In the genomic region with DNA sequence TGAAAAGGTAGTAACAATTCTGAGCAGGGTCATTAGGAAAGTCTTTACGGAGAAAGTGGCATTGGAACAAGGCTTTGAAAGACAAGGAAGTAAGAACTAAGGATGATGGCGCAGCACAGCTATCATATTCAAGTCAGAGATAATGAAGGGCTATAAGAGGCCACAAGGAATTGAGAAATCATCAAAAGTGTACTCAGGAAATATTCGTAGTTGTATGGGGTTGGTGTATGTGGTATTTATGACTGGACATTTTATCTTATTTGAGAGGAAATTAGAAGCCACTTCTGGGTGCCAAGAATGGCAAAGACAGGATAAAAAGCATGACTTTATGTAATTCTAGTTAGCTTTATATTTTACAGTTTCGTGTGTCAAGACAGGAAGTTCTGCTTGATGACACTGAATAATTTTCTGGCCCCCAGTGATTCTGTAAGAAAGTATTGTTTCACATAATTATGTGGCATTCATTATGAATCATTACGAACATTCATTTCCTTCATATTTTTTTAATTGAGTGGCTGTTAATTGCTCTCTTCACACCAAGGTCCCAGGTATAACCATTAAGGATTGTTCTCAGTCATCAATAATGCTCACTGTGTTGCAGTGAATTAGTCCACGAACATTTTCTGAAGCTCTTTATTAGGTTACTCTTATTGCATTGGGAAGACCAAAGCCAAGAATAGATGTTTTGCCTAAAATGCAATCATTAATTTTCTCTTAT, we compare ENCODE assay signal across 17 cellular contexts.
DNase-seq lines count a peak whose midpoint lies in the region; ATAC-seq, FAIRE-seq and TF ChIP-seq lines count a peak whose summit lies in the region.
"Had no signal": no experiment of that assay in that cellular context is flagged by ENCODE, and none has a peak within 500 bp of the region (broad histone marks: within the 10 kb centered on the region; RNA-seq: fewer than 3 reads in every experiment).

No MANE protein-coding gene starts in this region.

- DNase-seq in stimulated activated naive CD8-positive, alpha-beta T cell treated with anti-CD3 and anti-CD28 coated beads, Interleukin-15, amount 100 ng/mL, for 72 hours = no peak
- no peak for DNase-seq in stimulated activated naive CD8-positive, alpha-beta T cell treated with anti-CD3 and anti-CD28 coated beads, Interleukin-15, Interleukin-2, amounts not matched to agents 100 U/mL and 50 U/mL, for 24 hours
- DNase-seq in fibroblast of pulmonary artery (ENCODE audit: low read depth) (peak; percentile 12), UCSD-AML1 (lab: John Stamatoyannopoulos, UW; ENCODE audit: unreplicated experiment) (no peak), ascending aorta (ENCODE audit: low spot score in 2 of 2) (no peak), GM12891 (ENCODE audit: insufficient read length, low spot score) (no peak)
- DNase-seq: Calu3; CD8-positive, alpha-beta T cell; DMS53; DND-41; EL; H9 had no signal

- no peak overlapping the region for H3K27ac Mint-ChIP-seq in stimulated activated naive CD8-positive, alpha-beta T cell treated with anti-CD3 and anti-CD28 coated beads, Interleukin-15, amount 100 ng/mL, for 72 hours
- H3K27ac Mint-ChIP-seq: B cell; CD8-positive, alpha-beta T cell; H9 had no signal

- TF ChIP-seq CTCF in VCaP (conservative IDR thresholded peaks at IDR 0.05) (no peak), fibroblast of pulmonary artery (IDR thresholded peaks at IDR 0.05; ENCODE audit: low read length, missing control alignments) (no peak), ascending aorta (IDR thresholded peaks at IDR 0.05) (no peak)

- no peaks in the 10 kb centered on the region for H3K9me3 ChIP-seq in ascending aorta

- TF ChIP-seq POLR2A in GM12891 (IDR thresholded peaks at IDR 0.05; ENCODE audit: low read depth, low read length) = no peak

- no peaks in the 10 kb centered on the region for H3K4me1 Mint-ChIP-seq in stimulated activated naive CD8-positive, alpha-beta T cell treated with anti-CD3 and anti-CD28 coated beads, Interleukin-15, amount 100 ng/mL, for 72 hours
- H3K4me1 Mint-ChIP-seq: B cell, H9 had no signal

- peak; percentile 40 for ATAC-seq in stimulated activated naive CD8-positive, alpha-beta T cell treated with anti-CD3 and anti-CD28 coated beads, Interleukin-15, amount 100 ng/mL, for 72 hours
- no peak for ATAC-seq in stimulated activated naive CD8-positive, alpha-beta T cell treated with anti-CD3 and anti-CD28 coated beads, Interleukin-15, Interleukin-2, amounts not matched to agents 100 U/mL and 50 U/mL, for 24 hours
- ATAC-seq: CD8-positive, alpha-beta T cell had no signal

- FAIRE-seq in GM12891 (lab: Jason Lieb, UNC) = no peak
- FAIRE-seq: GM12892, H1 had no signal

- H3K4me1 ChIP-seq in ascending aorta = no peaks in the 10 kb centered on the region

- peak overlapping the region; percentile 81 for H3K27ac ChIP-seq in VCaP
- H3K27ac ChIP-seq in ascending aorta = no peak overlapping the region
- H3K27ac ChIP-seq: BLaER1 treated with 17β-estradiol and CSF1 and Interleukin-3, amounts not matched to agents 10 nM and 100 nM had no signal

- H3K27me3 Mint-ChIP-seq in stimulated activated naive CD8-positive, alpha-beta T cell treated with anti-CD3 and anti-CD28 coated beads, Interleukin-15, amount 100 ng/mL, for 72 hours = peaks cover 15% of the 10 kb centered on the region
- H3K27me3 Mint-ChIP-seq: B cell had no signal

- H3K9me3 Mint-ChIP-seq in stimulated activated naive CD8-positive, alpha-beta T cell treated with anti-CD3 and anti-CD28 coated beads, Interleukin-15, amount 100 ng/mL, for 72 hours = no peaks in the 10 kb centered on the region
- H3K9me3 Mint-ChIP-seq: CD8-positive, alpha-beta T cell had no signal

- H3K4me3 Mint-ChIP-seq in stimulated activated naive CD8-positive, alpha-beta T cell treated with anti-CD3 and anti-CD28 coated beads, Interleukin-15, amount 100 ng/mL, for 72 hours = no peak overlapping the region
- H3K4me3 Mint-ChIP-seq: B cell; CD8-positive, alpha-beta T cell; H9 had no signal

- no peaks in the 10 kb centered on the region for H3K36me3 ChIP-seq in ascending aorta
- H3K36me3 ChIP-seq: BLaER1 treated with 17β-estradiol and CSF1 and Interleukin-3, amounts not matched to agents 10 nM and 100 nM had no signal

- H3K4me3 ChIP-seq in fibroblast of pulmonary artery (replicated peaks; ENCODE audit: low read depth, low read length) = no peak overlapping the region
- no peak overlapping the region for H3K4me3 ChIP-seq in ascending aorta
- H3K4me3 ChIP-seq: BLaER1 treated with 17β-estradiol and CSF1 and Interleukin-3, amounts not matched to agents 10 nM and 100 nM had no signal

- no peaks in the 10 kb centered on the region for H3K27me3 ChIP-seq in ascending aorta
- H3K27me3 ChIP-seq: BLaER1 treated with 17β-estradiol and CSF1 and Interleukin-3, amounts not matched to agents 10 nM and 100 nM had no signal

- intact Hi-C loops in ascending aorta (cut with DNase I) = no loop called here

TF ChIP-seq in GM12891, 5 proteins besides CTCF, POLR2A, EP300 and RAD21:
- TF ChIP-seq PAX5 (IDR thresholded peaks at IDR 0.05; ENCODE audit: insufficient read depth, low read length, severe bottlenecking) (no peak), TAF1 (IDR thresholded peaks at IDR 0.05; ENCODE audit: low read depth, low read length) (no peak), POU2F2 (IDR thresholded peaks at IDR 0.05; ENCODE audit: low read depth, low read length) (no peak), POLR2AphosphoS5 (IDR thresholded peaks at IDR 0.05; ENCODE audit: low read depth, low read length) (no peak), SPI1 (IDR thresholded peaks at IDR 0.05; ENCODE audit: low read depth, low read length) (no peak)
